Comparison of ENCODE assay signal across 1 cellular context in the genomic region with DNA sequence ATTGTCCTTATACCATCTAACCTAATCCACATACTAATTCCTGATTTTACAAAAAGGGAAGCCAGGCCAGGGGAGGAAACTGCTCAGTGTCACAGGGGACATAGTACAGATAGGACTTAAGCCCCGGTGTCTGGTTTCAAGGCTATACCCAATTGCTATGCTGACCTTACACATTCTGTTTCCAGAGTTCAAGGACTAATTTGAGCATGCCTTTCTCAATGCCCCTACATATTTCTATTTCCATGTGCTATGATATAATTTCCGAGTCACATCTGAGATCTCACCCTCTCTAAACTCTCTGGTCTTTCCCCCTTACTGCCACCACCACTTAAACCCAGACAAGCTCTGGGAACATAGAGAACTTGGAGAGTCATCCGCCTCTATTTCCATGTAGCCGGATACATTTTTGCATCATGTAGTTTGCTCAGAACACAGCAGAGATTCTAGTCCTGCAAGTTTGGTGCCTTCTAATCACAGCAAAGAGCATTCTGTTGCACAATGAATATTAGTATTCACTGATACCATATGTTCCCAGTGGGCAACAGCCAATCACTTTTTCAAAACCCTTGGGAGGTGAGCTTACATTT.
TF ChIP-seq lines count a peak whose summit lies in the region.

No MANE protein-coding gene starts in this region.

TF ChIP-seq in HepG2, 621 proteins besides CTCF, POLR2A, EP300 and RAD21 (continued from another document and continues in another):
- TF ChIP-seq ZNF614 (CRISPR knock-in tag; IDR thresholded peaks at IDR 0.05; ENCODE audit: borderline replicate concordance) = no peak
- no peak for TF ChIP-seq RFXAP (CRISPR knock-in tag; IDR thresholded peaks at IDR 0.05; ENCODE audit: borderline replicate concordance)
- no peak for TF ChIP-seq SRSF1 (optimal IDR thresholded peaks at IDR 0.05; ENCODE audit: low read depth, low read length)
- TF ChIP-seq ZBTB39 (CRISPR knock-in tag; IDR thresholded peaks at IDR 0.05) = no peak
- 0 out of 2 replicates have a peak, but pooled peaks have one; percentile 11 for TF ChIP-seq MIER3 (CRISPR knock-in tag; IDR thresholded peaks at IDR 0.05; ENCODE audit: borderline replicate concordance)
- TF ChIP-seq E2F1 (CRISPR knock-in tag; IDR thresholded peaks at IDR 0.05) = no peak
- no peak for TF ChIP-seq DR1 (CRISPR knock-in tag; IDR thresholded peaks at IDR 0.05)
- no peak for TF ChIP-seq ZMYM3 (CRISPR knock-in tag; IDR thresholded peaks at IDR 0.05)
- TF ChIP-seq, protein P1, sequence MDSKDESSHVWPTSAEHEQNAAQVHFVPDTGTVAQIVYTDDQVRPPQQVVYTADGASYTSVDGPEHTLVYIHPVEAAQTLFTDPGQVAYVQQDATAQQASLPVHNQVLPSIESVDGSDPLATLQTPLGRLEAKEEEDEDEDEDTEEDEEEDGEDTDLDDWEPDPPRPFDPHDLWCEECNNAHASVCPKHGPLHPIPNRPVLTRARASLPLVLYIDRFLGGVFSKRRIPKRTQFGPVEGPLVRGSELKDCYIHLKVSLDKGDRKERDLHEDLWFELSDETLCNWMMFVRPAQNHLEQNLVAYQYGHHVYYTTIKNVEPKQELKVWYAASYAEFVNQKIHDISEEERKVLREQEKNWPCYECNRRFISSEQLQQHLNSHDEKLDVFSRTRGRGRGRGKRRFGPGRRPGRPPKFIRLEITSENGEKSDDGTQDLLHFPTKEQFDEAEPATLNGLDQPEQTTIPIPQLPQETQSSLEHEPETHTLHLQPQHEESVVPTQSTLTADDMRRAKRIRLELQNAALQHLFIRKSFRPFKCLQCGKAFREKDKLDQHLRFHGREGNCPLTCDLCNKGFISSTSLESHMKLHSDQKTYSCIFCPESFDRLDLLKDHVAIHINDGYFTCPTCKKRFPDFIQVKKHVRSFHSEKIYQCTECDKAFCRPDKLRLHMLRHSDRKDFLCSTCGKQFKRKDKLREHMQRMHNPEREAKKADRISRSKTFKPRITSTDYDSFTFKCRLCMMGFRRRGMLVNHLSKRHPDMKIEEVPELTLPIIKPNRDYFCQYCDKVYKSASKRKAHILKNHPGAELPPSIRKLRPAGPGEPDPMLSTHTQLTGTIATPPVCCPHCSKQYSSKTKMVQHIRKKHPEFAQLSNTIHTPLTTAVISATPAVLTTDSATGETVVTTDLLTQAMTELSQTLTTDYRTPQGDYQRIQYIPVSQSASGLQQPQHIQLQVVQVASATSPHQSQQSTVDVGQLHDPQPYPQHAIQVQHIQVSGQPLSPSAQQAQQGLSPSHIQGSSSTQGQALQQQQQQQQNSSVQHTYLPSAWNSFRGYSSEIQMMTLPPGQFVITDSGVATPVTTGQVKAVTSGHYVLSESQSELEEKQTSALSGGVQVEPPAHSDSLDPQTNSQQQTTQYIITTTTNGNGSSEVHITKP (CRISPR knock-in tag; IDR thresholded peaks at IDR 0.05; ENCODE audit: low read depth) = no peak
- no peak for TF ChIP-seq ZNF296 (CRISPR knock-in tag; conservative IDR thresholded peaks at IDR 0.05)
- no peak for TF ChIP-seq MYC (CRISPR knock-in tag; IDR thresholded peaks at IDR 0.05; ENCODE audit: borderline replicate concordance)
- no peak for TF ChIP-seq DRAP1 (CRISPR knock-in tag; IDR thresholded peaks at IDR 0.05)
- TF ChIP-seq ZMYM2 (CRISPR knock-in tag; IDR thresholded peaks at IDR 0.05) = peak; percentile 76; the same call in 1 of the 2 replicates
- no peak for TF ChIP-seq TRIM22 (IDR thresholded peaks at IDR 0.05)
- no peak for TF ChIP-seq YEATS2 (CRISPR knock-in tag; IDR thresholded peaks at IDR 0.05; ENCODE audit: borderline replicate concordance)
- no peak for TF ChIP-seq ZBTB20 (CRISPR knock-in tag; IDR thresholded peaks at IDR 0.05; ENCODE audit: borderline replicate concordance, low read depth)
- peak; percentile 54; the same call in 1 of the 2 replicates for TF ChIP-seq ETV5 (CRISPR knock-in tag; IDR thresholded peaks at IDR 0.05; ENCODE audit: borderline replicate concordance)
- TF ChIP-seq KDM3A (CRISPR knock-in tag; IDR thresholded peaks at IDR 0.05; ENCODE audit: low read depth) = no peak
- TF ChIP-seq THAP11 (CRISPR knock-in tag; IDR thresholded peaks at IDR 0.05) = peak; percentile 19; the same call in 1 of the 2 replicates
- TF ChIP-seq ZKSCAN8 (CRISPR knock-in tag; IDR thresholded peaks at IDR 0.05; ENCODE audit: borderline replicate concordance) = no peak; the same call in 1 of the 2 replicates
- no peak for TF ChIP-seq ARNTL (CRISPR knock-in tag; IDR thresholded peaks at IDR 0.05)
- peak; percentile 81 for TF ChIP-seq NR2F2 (IDR thresholded peaks at IDR 0.05; ENCODE audit: borderline replicate concordance, low read depth)
- peak; percentile 29; the same call in 1 of the 2 replicates for TF ChIP-seq RXRA (CRISPR knock-in tag; IDR thresholded peaks at IDR 0.05)
- TF ChIP-seq SNAPC2 (CRISPR knock-in tag; IDR thresholded peaks at IDR 0.05) = no peak
- TF ChIP-seq HNF1B (CRISPR knock-in tag; IDR thresholded peaks at IDR 0.05) = 0 out of 2 replicates have a peak, but pooled peaks have one; percentile 30
- no peak for TF ChIP-seq UBTF (CRISPR knock-in tag; IDR thresholded peaks at IDR 0.05)
- TF ChIP-seq SOX6 (IDR thresholded peaks at IDR 0.05) = no peak
- TF ChIP-seq SOX6 (CRISPR knock-in tag; IDR thresholded peaks at IDR 0.05) = peak; percentile 85
- TF ChIP-seq ASH2L (IDR thresholded peaks at IDR 0.05; ENCODE audit: insufficient read length, low read depth, low read length) = peak; percentile 83
- no peak for TF ChIP-seq ZFY (CRISPR knock-in tag; IDR thresholded peaks at IDR 0.05)
- no peak for TF ChIP-seq ZNF235 (CRISPR knock-in tag; IDR thresholded peaks at IDR 0.05; ENCODE audit: borderline replicate concordance)
- no peak for TF ChIP-seq MXD4 (CRISPR knock-in tag; IDR thresholded peaks at IDR 0.05)
- 0 out of 2 replicates have a peak, but pooled peaks have one; percentile 31 for TF ChIP-seq GATAD1 (CRISPR knock-in tag; IDR thresholded peaks at IDR 0.05)
- no peak for TF ChIP-seq PAF1 (CRISPR knock-in tag; IDR thresholded peaks at IDR 0.05)
- no peak for TF ChIP-seq MAZ (IDR thresholded peaks at IDR 0.05; ENCODE audit: borderline replicate concordance, low read depth, low read length)
- 0 out of 2 replicates have a peak, but pooled peaks have one; percentile 17 for TF ChIP-seq MAZ (CRISPR knock-in tag; IDR thresholded peaks at IDR 0.05; ENCODE audit: low read depth)
- no peak for TF ChIP-seq TFDP2 (CRISPR knock-in tag; IDR thresholded peaks at IDR 0.05)
- TF ChIP-seq PAXIP1 (CRISPR knock-in tag; conservative IDR thresholded peaks at IDR 0.05) = peak; percentile 91
